In genomic region chr10:6473430-6473829, GRCh38 we compare ENCODE assay signal across 1 cellular context.
TF ChIP-seq lines count a peak whose summit lies in the region.

No MANE protein-coding gene starts in this region.

TF ChIP-seq in K562, 482 proteins besides CTCF, POLR2A, EP300 and RAD21 (continued from another document and continues in another):
- no peak for TF ChIP-seq USF1 (CRISPR knock-in tag; IDR thresholded peaks at IDR 0.05)
- no peak for TF ChIP-seq E2F8 (IDR thresholded peaks at IDR 0.05; ENCODE audit: low read depth, partially characterized antibody)
- TF ChIP-seq TFAP4 (CRISPR knock-in tag; IDR thresholded peaks at IDR 0.05; ENCODE audit: borderline replicate concordance): no peak
- no peak for TF ChIP-seq SRSF1 (IDR thresholded peaks at IDR 0.05; ENCODE audit: low read depth, low read length)
- no peak for TF ChIP-seq ZNF449 (CRISPR knock-in tag; IDR thresholded peaks at IDR 0.05)
- TF ChIP-seq SMARCA4 (IDR thresholded peaks at IDR 0.05): peak; percentile 97
- TF ChIP-seq RFX5 (IDR thresholded peaks at IDR 0.05; ENCODE audit: low read depth, low read length): no peak
- TF ChIP-seq SREBF1 (IDR thresholded peaks at IDR 0.05; ENCODE audit: borderline replicate concordance, low read depth, low read length): no peak
- TF ChIP-seq AFF4 (CRISPR knock-in tag; IDR thresholded peaks at IDR 0.05): 0 out of 2 replicates have a peak, but pooled peaks have one; percentile 24
- no peak for TF ChIP-seq NR3C1 (CRISPR knock-in tag; IDR thresholded peaks at IDR 0.05)
- no peak for TF ChIP-seq ZNF282 (CRISPR knock-in tag; IDR thresholded peaks at IDR 0.05)
- peak; percentile 57 for TF ChIP-seq HMBOX1 (IDR thresholded peaks at IDR 0.05)
- 0 out of 2 replicates have a peak, but pooled peaks have one; percentile 64 for TF ChIP-seq GATAD2A (IDR thresholded peaks at IDR 0.05)
- no peak for TF ChIP-seq ZFX (CRISPR knock-in tag; IDR thresholded peaks at IDR 0.05)
- no peak for TF ChIP-seq YBX1 (IDR thresholded peaks at IDR 0.05)
- TF ChIP-seq TAF9B (IDR thresholded peaks at IDR 0.05; ENCODE audit: partially characterized antibody): no peak
- peak; percentile 66; the same call in 1 of the 2 replicates for TF ChIP-seq ERF (CRISPR knock-in tag; IDR thresholded peaks at IDR 0.05)
- TF ChIP-seq ZNF41 (CRISPR knock-in tag; conservative IDR thresholded peaks at IDR 0.05): no peak
- TF ChIP-seq ZNF512 (tag; IDR thresholded peaks at IDR 0.05): no peak
- no peak for TF ChIP-seq THRA (IDR thresholded peaks at IDR 0.05)
- no peak for TF ChIP-seq PRMT5 (CRISPR knock-in tag; IDR thresholded peaks at IDR 0.05)
- no peak for TF ChIP-seq THAP7 (CRISPR knock-in tag; IDR thresholded peaks at IDR 0.05)
- no peak for TF ChIP-seq ZNF407 (IDR thresholded peaks at IDR 0.05; ENCODE audit: low read depth)
- TF ChIP-seq SMAD3 (CRISPR knock-in tag; conservative IDR thresholded peaks at IDR 0.05): peak; percentile 61; the same call in 1 of the 2 replicates
- no peak for TF ChIP-seq KDM2B (CRISPR knock-in tag; IDR thresholded peaks at IDR 0.05)
- no peak for TF ChIP-seq PYGO2 (tag; IDR thresholded peaks at IDR 0.05)
- no peak for TF ChIP-seq RFX7 (CRISPR knock-in tag; IDR thresholded peaks at IDR 0.05)
- TF ChIP-seq FOXJ2 (tag; IDR thresholded peaks at IDR 0.05): no peak
- TF ChIP-seq STAT5B (CRISPR knock-in tag; IDR thresholded peaks at IDR 0.05): no peak
- TF ChIP-seq PRPF4 (IDR thresholded peaks at IDR 0.05; ENCODE audit: insufficient read depth, low read depth, low read length, poor library complexity, severe bottlenecking): no peak
- 0 out of 2 replicates have a peak, but pooled peaks have one; percentile 39 for TF ChIP-seq DEAF1 (CRISPR knock-in tag; IDR thresholded peaks at IDR 0.05)
